Comparison of ENCODE assay signal across 18 cellular contexts in genomic region chr10:8073696-8074416, GRCh38. TPM values are rescaled to one million over a fixed set of nuclear protein-coding genes. Genes with fewer than 3 reads are reported as not detected.
DNase-seq lines count a peak whose midpoint lies in the region; ATAC-seq and TF ChIP-seq lines count a peak whose summit lies in the region.
"Had no signal": no experiment of that assay in that cellular context is flagged by ENCODE, and none has a peak within 500 bp of the region (broad histone marks: within the 10 kb centered on the region; RNA-seq: fewer than 3 reads in every experiment).

No MANE protein-coding gene starts in this region.

- H3K9ac ChIP-seq in parathyroid adenoma: no peak overlapping the region

- H3K4me1 ChIP-seq in parathyroid adenoma (peaks cover 8% of the 10 kb centered on the region), ovary (ENCODE audit: insufficient read depth) (no peaks in the 10 kb centered on the region)

- H2AFZ ChIP-seq in parathyroid adenoma: no peak overlapping the region

- peak overlapping the region; percentile 53 for H3K4me2 ChIP-seq in parathyroid adenoma (ENCODE audit: low read length)

- H3K4me1 Mint-ChIP-seq in activated naive CD8-positive, alpha-beta T cell treated with anti-CD3 and anti-CD28 coated beads for 36 hours: peaks cover 42% of the 10 kb centered on the region
- H3K4me1 Mint-ChIP-seq: CD14-positive monocyte had no signal

- DNase-seq in activated CD4-positive, CD25-positive, alpha-beta regulatory T cell (lab: John Stamatoyannopoulos, UW): no peak
- DNase-seq in HFF-Myc (ENCODE audit: extremely low read depth, low read depth) (peak; percentile 47), NCI-H82 treated with DMSO at 0.1 percent for 48 hours (lab: John Stamatoyannopoulos, UW; ENCODE audit: unreplicated experiment) (no peak), ovary (no peak)
- peak; percentile 22 for DNase-seq in activated naive CD8-positive, alpha-beta T cell treated with anti-CD3 and anti-CD28 coated beads for 36 hours
- DNase-seq: 8988T; amygdala; NCI-H2029; NCI-H524; PC-3; stimulated activated CD4-positive, alpha-beta T cell treated with anti-CD3 and anti-CD28 coated beads, Interleukin-4, amount 100 ng/mL, for 4 hours had no signal

- WGBS in ovary, 3 donors: 89 to 94% (median 91%) methylated on average over 15 of the region's 15 CpGs

- peaks cover 41% of the 10 kb centered on the region for H3K36me3 Mint-ChIP-seq in activated naive CD8-positive, alpha-beta T cell treated with anti-CD3 and anti-CD28 coated beads for 36 hours
- H3K36me3 Mint-ChIP-seq: CD14-positive monocyte had no signal

- no peak for TF ChIP-seq EP300 in ovary (IDR thresholded peaks at IDR 0.05)

- H3K9me3 ChIP-seq in parathyroid adenoma (ENCODE audit: control insufficient read depth, low read length) (no peaks in the 10 kb centered on the region), ovary (no peaks in the 10 kb centered on the region)

- H3K27ac Mint-ChIP-seq in activated naive CD8-positive, alpha-beta T cell treated with anti-CD3 and anti-CD28 coated beads for 36 hours: peak overlapping the region; percentile 14
- H3K27ac Mint-ChIP-seq: type B pancreatic cell had no signal

- TF ChIP-seq POLR2A in ovary (IDR thresholded peaks at IDR 0.05): no peak

- ATAC-seq in activated CD4-positive, CD25-positive, alpha-beta regulatory T cell treated with anti-CD3 and anti-CD28 coated beads, Interleukin-2, amount 50 U/mL, for 24 hours: peak; percentile 52
- ATAC-seq in GM19452 (IDR thresholded peaks at IDR 0.05; ENCODE audit: unreplicated experiment): no peak
- ATAC-seq: PC-3, sciatic nerve had no signal

- H3K36me3 ChIP-seq in parathyroid adenoma (ENCODE audit: control insufficient read depth, insufficient read depth, low read length) (no peaks in the 10 kb centered on the region), ovary (no peaks in the 10 kb centered on the region)

- TF ChIP-seq CTCF in HFF-Myc (IDR thresholded peaks at IDR 0.05; ENCODE audit: low read depth, low read length, missing control alignments): no peak
- TF ChIP-seq CTCF in parathyroid adenoma (IDR thresholded peaks at IDR 0.05): no peak
- TF ChIP-seq CTCF in ovary (IDR thresholded peaks at IDR 0.05): no peak

- H3K4me3 ChIP-seq in HFF-Myc (replicated peaks; ENCODE audit: low read depth, low read length) (no peak overlapping the region), parathyroid adenoma (ENCODE audit: low read depth, low read length) (peak overlapping the region; percentile 79), ovary (no peak overlapping the region)
- H3K4me3 ChIP-seq: SK-N-MC had no signal

- intact Hi-C loops in ovary (cut with DNase I): no loop called here

- H3K27ac ChIP-seq in parathyroid adenoma (peak overlapping the region; percentile 98), ovary (no peak overlapping the region)
- H3K27ac ChIP-seq: SK-N-MC had no signal

- no peak overlapping the region for H3K4me3 Mint-ChIP-seq in activated naive CD8-positive, alpha-beta T cell treated with anti-CD3 and anti-CD28 coated beads for 36 hours
- H3K4me3 Mint-ChIP-seq: CD14-positive monocyte, type B pancreatic cell had no signal

- H3K79me2 ChIP-seq in parathyroid adenoma: peaks cover 6% of the 10 kb centered on the region

- H3K27me3 ChIP-seq in parathyroid adenoma (ENCODE audit: control insufficient read depth, insufficient read depth, low read length) (no peaks in the 10 kb centered on the region), ovary (no peaks in the 10 kb centered on the region)

- H3K9me3 Mint-ChIP-seq in activated naive CD8-positive, alpha-beta T cell treated with anti-CD3 and anti-CD28 coated beads for 36 hours: no peaks in the 10 kb centered on the region
- H3K9me3 Mint-ChIP-seq: type B pancreatic cell had no signal

- no peaks in the 10 kb centered on the region for H3K27me3 Mint-ChIP-seq in activated naive CD8-positive, alpha-beta T cell treated with anti-CD3 and anti-CD28 coated beads for 36 hours

RNA-seq across cellular contexts. Expression of gene GATA3, which starts 19.4 kb away (rescaled TPM):
- 1 to 10 TPM; 8.4 to 8.8 TPM for total RNA-seq in activated naive CD8-positive, alpha-beta T cell treated with anti-CD3 and anti-CD28 coated beads for 36 hours
- total RNA-seq in ovary: under 1 TPM in 5 of 7 donors, not detected in 2; 0.15 to 0.48 (median 0.38) TPM
- polyA plus RNA-seq in ovary: under 1 TPM; 0.24 to 0.47 TPM

Comparison
In these comparisons a context has a peak if more than half of its experiments do, and no peak if none do; other contexts are left out.
1. DNase-seq: peak in HFF-Myc (single experiment) and activated naive CD8-positive, alpha-beta T cell treated with anti-CD3 and anti-CD28 coated beads for 36 hours (single experiment); none in activated CD4-positive, CD25-positive, alpha-beta regulatory T cell (0 of 4), NCI-H82 treated with DMSO at 0.1 percent for 48 hours (single experiment) and ovary (0 of 5).
2. RNA of gene GATA3, which starts 19.4 kb away (total RNA-seq): 8.4 to 8.8 TPM in activated naive CD8-positive, alpha-beta T cell treated with anti-CD3 and anti-CD28 coated beads for 36 hours; 0.15 to 0.48 TPM in ovary; every median in the first group is over 4 times any median in the second.